ENCODE assay signal across 1 cellular context in the genomic region with DNA sequence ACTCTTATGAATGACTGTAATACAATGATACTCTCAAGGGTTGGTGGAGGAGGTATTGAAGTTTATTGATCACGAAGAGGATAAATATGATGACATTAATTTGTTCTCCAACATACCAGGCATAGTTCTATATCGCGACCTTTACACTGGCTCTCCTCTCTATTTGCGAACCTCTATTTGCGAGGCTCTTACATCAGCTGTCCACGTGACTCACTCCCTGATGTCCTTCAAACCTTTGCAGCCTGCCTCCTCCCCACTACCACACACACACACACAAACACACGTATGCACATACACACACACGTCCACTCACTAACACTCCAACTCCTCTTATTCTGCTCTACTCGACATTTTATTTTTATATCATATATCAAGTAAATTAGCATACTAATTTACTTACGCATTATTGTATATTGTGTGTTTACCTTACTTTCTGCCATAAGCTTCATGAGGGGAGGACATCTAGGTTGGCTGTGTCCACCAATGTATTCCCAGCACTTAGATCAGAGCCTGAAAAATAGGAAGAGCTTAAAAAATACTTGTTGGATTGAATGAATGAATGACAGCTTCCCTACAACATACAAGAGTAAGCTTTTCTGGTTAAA.
TF ChIP-seq lines count a peak whose summit lies in the region.

No MANE protein-coding gene starts in this region.

TF ChIP-seq in liver, 16 proteins besides CTCF, POLR2A, EP300 and RAD21 (continued from another document):
- TF ChIP-seq, protein P1, sequence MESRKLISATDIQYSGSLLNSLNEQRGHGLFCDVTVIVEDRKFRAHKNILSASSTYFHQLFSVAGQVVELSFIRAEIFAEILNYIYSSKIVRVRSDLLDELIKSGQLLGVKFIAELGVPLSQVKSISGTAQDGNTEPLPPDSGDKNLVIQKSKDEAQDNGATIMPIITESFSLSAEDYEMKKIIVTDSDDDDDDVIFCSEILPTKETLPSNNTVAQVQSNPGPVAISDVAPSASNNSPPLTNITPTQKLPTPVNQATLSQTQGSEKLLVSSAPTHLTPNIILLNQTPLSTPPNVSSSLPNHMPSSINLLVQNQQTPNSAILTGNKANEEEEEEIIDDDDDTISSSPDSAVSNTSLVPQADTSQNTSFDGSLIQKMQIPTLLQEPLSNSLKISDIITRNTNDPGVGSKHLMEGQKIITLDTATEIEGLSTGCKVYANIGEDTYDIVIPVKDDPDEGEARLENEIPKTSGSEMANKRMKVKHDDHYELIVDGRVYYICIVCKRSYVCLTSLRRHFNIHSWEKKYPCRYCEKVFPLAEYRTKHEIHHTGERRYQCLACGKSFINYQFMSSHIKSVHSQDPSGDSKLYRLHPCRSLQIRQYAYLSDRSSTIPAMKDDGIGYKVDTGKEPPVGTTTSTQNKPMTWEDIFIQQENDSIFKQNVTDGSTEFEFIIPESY (IDR thresholded peaks at IDR 0.05) = no peak
- peak; percentile 63 to 76 for TF ChIP-seq HNF4A (conservative IDR thresholded peaks at IDR 0.05)
- TF ChIP-seq, protein P2, sequence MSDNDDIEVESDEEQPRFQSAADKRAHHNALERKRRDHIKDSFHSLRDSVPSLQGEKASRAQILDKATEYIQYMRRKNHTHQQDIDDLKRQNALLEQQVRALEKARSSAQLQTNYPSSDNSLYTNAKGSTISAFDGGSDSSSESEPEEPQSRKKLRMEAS (IDR thresholded peaks at IDR 0.05) = no peak
TF ChIP-seq in liver: peak in this region for 5.
